23 cellular contexts compared by ENCODE assay signal in the genomic region with DNA sequence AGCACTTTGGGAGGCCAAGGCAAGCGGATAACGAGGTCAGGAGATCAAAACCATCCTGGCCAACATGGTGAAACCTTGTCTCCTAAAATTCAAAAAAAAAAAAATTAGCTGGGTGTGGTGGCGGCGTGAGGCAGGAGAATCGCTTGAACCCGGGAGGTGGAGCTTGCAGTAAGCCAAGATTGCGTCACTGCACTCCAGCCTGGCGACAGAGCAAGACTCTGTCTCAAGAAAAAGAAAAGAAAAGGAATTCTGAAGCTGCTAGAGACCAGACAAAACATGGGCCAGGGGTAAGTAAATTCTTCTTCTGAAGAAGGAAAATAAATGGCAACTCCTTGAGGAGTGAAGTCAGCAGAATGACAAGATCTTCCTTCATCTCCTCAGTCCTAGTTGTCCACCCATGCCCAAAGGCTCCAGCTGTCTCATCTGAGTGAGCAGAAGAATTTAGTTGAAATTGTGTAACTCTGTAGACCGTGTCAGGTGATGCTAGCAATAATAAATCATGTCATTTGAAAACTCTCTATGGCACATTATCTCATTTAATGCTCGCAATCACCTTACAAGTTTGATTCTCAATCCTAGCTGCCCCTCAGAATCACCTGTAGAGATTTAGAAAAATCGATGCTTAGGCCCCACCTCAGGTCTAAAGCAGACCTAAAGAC. TPM values are rescaled to one million over a fixed set of nuclear protein-coding genes. Genes with fewer than 3 reads are reported as not detected.
"Had no signal": no experiment of that assay in that cellular context is flagged by ENCODE, and none has a peak within 500 bp of the region (broad histone marks: within the 10 kb centered on the region; RNA-seq: fewer than 3 reads in every experiment).

No MANE protein-coding gene starts in this region.

- DNase-seq: activated CD4-positive, alpha-beta T cell treated with anti-CD3 and anti-CD28 coated beads, Interleukin-2, amount 10 ng/mL, durations not matched to agents 7 days and 5 days; activated CD4-positive, CD25-positive, alpha-beta regulatory T cell; activated gamma-delta T cell treated with Interleukin-2 at 50 U/mL for 16 hours; adrenal gland; cerebellar nuclear complex; effector CD4-positive, alpha-beta T cell; esophagus squamous epithelium; islet precursor cell; mesendoderm; naive thymus-derived CD4-positive, alpha-beta T cell; small intestine; stimulated activated CD4-positive, alpha-beta T cell treated with anti-CD3 and anti-CD28 coated beads, Interleukin-15, amount 100 ng/mL, for 24 hours; stimulated activated CD4-positive, alpha-beta T cell treated with anti-CD3 and anti-CD28 coated beads, Interleukin-2, amount 100 ng/mL, for 48 hours; T-cell; uterus had no signal

- ATAC-seq: activated naive CD4-positive, alpha-beta T cell treated with anti-CD3 and anti-CD28 coated beads, Interleukin-2, amount 50 U/mL, for 72 hours; naive thymus-derived CD4-positive, alpha-beta T cell; right cardiac atrium; T-cell had no signal

- H3K9me3 Mint-ChIP-seq: activated CD4-positive, alpha-beta T cell treated with anti-CD3 and anti-CD28 coated beads, Interleukin-2, amount 10 ng/mL, durations not matched to agents 7 days and 5 days; activated naive CD4-positive, alpha-beta T cell treated with anti-CD3 and anti-CD28 coated beads, Interleukin-2, amount 50 U/mL, for 72 hours; naive thymus-derived CD4-positive, alpha-beta T cell; stimulated activated naive CD8-positive, alpha-beta T cell treated with anti-CD3 and anti-CD28 coated beads, Interleukin-15, Interleukin-2, amounts not matched to agents 100 ng/mL and 50 ng/mL, for 24 hours; T-cell had no signal

- H3K4me3 ChIP-seq: adrenal gland, esophagus squamous epithelium, neural progenitor cell, prostate gland, tibial nerve, uterus had no signal

- H3K27ac ChIP-seq: esophagus squamous epithelium, neural progenitor cell, prostate gland, tibial nerve, uterus had no signal

- H3K36me3 ChIP-seq: adrenal gland, esophagus squamous epithelium, neural progenitor cell, prostate gland, tibial nerve, uterus had no signal

- H3K4me3 Mint-ChIP-seq: activated CD4-positive, alpha-beta T cell treated with anti-CD3 and anti-CD28 coated beads, Interleukin-2, amount 10 ng/mL, durations not matched to agents 7 days and 5 days; naive thymus-derived CD4-positive, alpha-beta T cell; neural progenitor cell; stimulated activated naive CD8-positive, alpha-beta T cell treated with anti-CD3 and anti-CD28 coated beads, Interleukin-15, Interleukin-2, amounts not matched to agents 100 ng/mL and 50 ng/mL, for 24 hours; T-cell had no signal

- H3K4me1 ChIP-seq: neural progenitor cell, prostate gland, tibial nerve, uterus had no signal

- H3K36me3 Mint-ChIP-seq: activated naive CD4-positive, alpha-beta T cell treated with anti-CD3 and anti-CD28 coated beads, Interleukin-2, amount 50 U/mL, for 72 hours; neural progenitor cell; T-cell had no signal

- H3K27ac Mint-ChIP-seq: activated naive CD4-positive, alpha-beta T cell treated with anti-CD3 and anti-CD28 coated beads, Interleukin-2, amount 50 U/mL, for 72 hours; neural progenitor cell; stimulated activated naive CD8-positive, alpha-beta T cell treated with anti-CD3 and anti-CD28 coated beads, Interleukin-15, Interleukin-2, amounts not matched to agents 100 ng/mL and 50 ng/mL, for 24 hours; T-cell had no signal

- H3K9me3 ChIP-seq: adrenal gland, esophagus squamous epithelium, prostate gland, tibial nerve, uterus had no signal

- H3K27me3 Mint-ChIP-seq: stimulated activated naive CD8-positive, alpha-beta T cell treated with anti-CD3 and anti-CD28 coated beads, Interleukin-15, Interleukin-2, amounts not matched to agents 100 ng/mL and 50 ng/mL, for 24 hours; T-cell had no signal

- H3K4me1 Mint-ChIP-seq: neural progenitor cell had no signal

- H3K27me3 ChIP-seq: adrenal gland, esophagus squamous epithelium, neural progenitor cell, tibial nerve, uterus had no signal

RNA-seq across cellular contexts. Expression of a gene that starts 14.3 kb away (rescaled TPM):
- total RNA-seq: activated naive CD4-positive, alpha-beta T cell treated with anti-CD3 and anti-CD28 coated beads, Interleukin-2, amount 50 U/mL, for 72 hours had no signal

RNA-seq across cellular contexts. Expression of a gene that starts 26.4 kb away (rescaled TPM):
- total RNA-seq: activated CD4-positive, alpha-beta T cell treated with anti-CD3 and anti-CD28 coated beads, Interleukin-2, amount 10 ng/mL, durations not matched to agents 7 days and 5 days; bronchial epithelial cell; esophagus squamous epithelium; osteocyte; prostate gland; right cardiac atrium had no signal
